ENCODE assay signal across 23 cellular contexts in genomic region chr17:71934520-71934919, GRCh38.
"Had no signal": no experiment of that assay in that cellular context is flagged by ENCODE, and none has a peak within 500 bp of the region (broad histone marks: within the 10 kb centered on the region; RNA-seq: fewer than 3 reads in every experiment).

No MANE protein-coding gene starts in this region.

- H3K27ac Mint-ChIP-seq: naive B cell; nephron progenitor cell; stimulated activated memory B cell treated with anti-CD40 and anti-IgM and Interleukin-4, amounts not matched to agents 10 μg/mL and 1 μg/mL and 100 μg/mL, for 72 hours; stimulated activated naive CD8-positive, alpha-beta T cell treated with anti-CD3 and anti-CD28 coated beads, Interleukin-15, Interleukin-2, amounts not matched to agents 100 ng/mL and 50 ng/mL, for 24 hours had no signal

- H3K4me1 Mint-ChIP-seq: naive B cell; nephron progenitor cell; stimulated activated memory B cell treated with anti-CD40 and anti-IgM and Interleukin-4, amounts not matched to agents 10 μg/mL and 1 μg/mL and 100 μg/mL, for 72 hours had no signal

- H3K4me3 ChIP-seq: gastrocnemius medialis, lung, prostate gland, right lobe of liver, spleen, tibial artery, upper lobe of left lung, uterus had no signal

- H3K27ac ChIP-seq: gastrocnemius medialis, parathyroid adenoma, prostate gland, right lobe of liver, spleen, upper lobe of left lung, uterus had no signal

- DNase-seq: effector memory CD4-positive, alpha-beta T cell; gastrocnemius medialis; kidney; left colon; left ventricle myocardium superior; mesendoderm; naive B cell; nephron progenitor cell; retina; right lobe of liver; spleen; stimulated activated CD4-positive, alpha-beta T cell treated with anti-CD3 and anti-CD28 coated beads, Interleukin-15, amount 100 ng/mL, for 24 hours; stimulated activated CD4-positive, alpha-beta T cell treated with anti-CD3 and anti-CD28 coated beads, Interleukin-1b, Interleukin-23, amount 100 ng/mL, for 48 hours; stimulated activated CD4-positive, alpha-beta T cell treated with anti-CD3 and anti-CD28 coated beads, Interleukin-4, amount 100 ng/mL, for 24 hours; tibial artery; upper lobe of left lung; uterus had no signal

- ATAC-seq: gastrocnemius medialis; left colon; left ventricle myocardium superior; right lobe of liver; stimulated activated memory B cell treated with anti-CD40 and anti-IgM and Interleukin-4, amounts not matched to agents 10 μg/mL and 1 μg/mL and 100 μg/mL, for 72 hours had no signal

- FAIRE-seq: endometrium, kidney had no signal

- H3K4me3 Mint-ChIP-seq: naive B cell; nephron progenitor cell; stimulated activated memory B cell treated with anti-CD40 and anti-IgM and Interleukin-4, amounts not matched to agents 10 μg/mL and 1 μg/mL and 100 μg/mL, for 72 hours; stimulated activated naive CD8-positive, alpha-beta T cell treated with anti-CD3 and anti-CD28 coated beads, Interleukin-15, Interleukin-2, amounts not matched to agents 100 ng/mL and 50 ng/mL, for 24 hours had no signal

- H3K27me3 Mint-ChIP-seq: naive B cell; stimulated activated memory B cell treated with anti-CD40 and anti-IgM and Interleukin-4, amounts not matched to agents 10 μg/mL and 1 μg/mL and 100 μg/mL, for 72 hours; stimulated activated naive CD8-positive, alpha-beta T cell treated with anti-CD3 and anti-CD28 coated beads, Interleukin-15, Interleukin-2, amounts not matched to agents 100 ng/mL and 50 ng/mL, for 24 hours had no signal

- H3K36me3 Mint-ChIP-seq: naive B cell; stimulated activated memory B cell treated with anti-CD40 and anti-IgM and Interleukin-4, amounts not matched to agents 10 μg/mL and 1 μg/mL and 100 μg/mL, for 72 hours had no signal

- H3K9me3 Mint-ChIP-seq: nephron progenitor cell had no signal
